Comparison of ENCODE assay signal across 8 cellular contexts in the genomic region with DNA sequence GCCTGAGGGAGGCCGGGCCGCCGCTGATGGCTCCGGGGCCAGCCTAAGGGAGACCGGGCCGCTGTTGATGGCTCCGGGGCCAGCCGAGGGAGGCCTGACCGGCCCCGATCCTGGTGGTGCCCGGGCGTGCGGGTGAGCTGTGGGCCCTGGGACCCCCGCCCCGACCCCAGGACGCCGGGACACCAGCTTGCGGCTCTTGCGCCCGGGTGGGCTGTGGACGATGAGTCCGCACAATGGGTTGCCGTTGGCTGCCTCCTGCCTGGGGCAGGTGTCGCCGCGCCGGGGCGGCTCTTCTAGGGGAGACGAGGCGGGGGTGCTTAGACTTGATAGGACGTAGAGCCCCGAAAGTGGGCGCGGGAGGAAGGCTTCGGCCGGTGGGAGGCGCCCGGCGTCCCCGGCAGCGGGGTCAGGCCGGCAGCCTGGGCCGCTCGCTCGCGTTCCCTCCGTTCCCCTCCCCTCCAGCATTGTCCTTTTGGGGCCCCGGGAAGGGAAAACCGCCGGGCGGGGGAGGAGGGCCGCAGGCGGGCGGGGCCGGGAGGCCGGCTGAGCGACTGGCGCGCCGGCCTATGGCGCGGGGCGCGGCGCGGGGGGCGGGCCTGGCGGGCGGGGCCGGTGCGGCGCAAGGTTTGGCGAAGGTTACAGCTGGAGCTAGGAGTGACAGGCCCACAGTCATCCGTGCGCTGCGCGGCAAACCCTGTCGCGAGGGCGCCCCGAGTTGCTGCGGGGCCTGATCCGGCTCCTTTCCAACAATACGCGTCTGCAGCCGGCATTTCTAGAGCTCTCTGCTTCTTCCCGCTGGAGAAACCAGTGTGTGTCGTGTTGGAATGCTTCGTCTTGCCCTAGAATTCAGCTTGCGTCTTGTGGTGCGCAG. TPM values are rescaled to one million over a fixed set of nuclear protein-coding genes. Genes with fewer than 3 reads are reported as not detected.
DNase-seq lines count a peak whose midpoint lies in the region; ATAC-seq, FAIRE-seq and TF ChIP-seq lines count a peak whose summit lies in the region.

No MANE protein-coding gene starts in this region.

- H3K27me3 Mint-ChIP-seq in activated CD4-positive, alpha-beta memory T cell treated with anti-CD3 and anti-CD28 coated beads for 36 hours = no peaks in the 10 kb centered on the region

- intact Hi-C loops in activated CD4-positive, alpha-beta memory T cell treated with anti-CD3 and anti-CD28 coated beads for 36 hours (cut with micrococcal nuclease) = loop anchor here (1.0 to 2.0 kb wide), 7 partner anchors 67 to 285 kb away; a partner anchor contains a TSS
- intact Hi-C loops in lower leg skin (cut with DNase I; ENCODE audit: low total_unique reads) = no loop called here

- H3K4me3 ChIP-seq in lower leg skin (ENCODE audit: low read depth, poor library complexity, severe bottlenecking) = peak overlapping the region; percentile 96

- H3K4me3 Mint-ChIP-seq in activated CD4-positive, alpha-beta memory T cell treated with anti-CD3 and anti-CD28 coated beads for 36 hours = peak overlapping the region; percentile 80

- H3K27ac ChIP-seq in C4-2B = peak overlapping the region; percentile 99

- POLR2A ChIA-PET in activated CD4-positive, alpha-beta memory T cell treated with anti-CD3 and anti-CD28 coated beads for 36 hours (lab: Charles Lee) = interaction anchor here (0.6 to 2.5 kb wide), 7 partner anchors 10 to 284 kb away, joined by 3 to 9 read pairs (median 5); a partner anchor contains a TSS

- H3K4me1 Mint-ChIP-seq in activated CD4-positive, alpha-beta memory T cell treated with anti-CD3 and anti-CD28 coated beads for 36 hours (ENCODE audit: low read depth) = peaks cover 47% of the 10 kb centered on the region

- ATAC-seq in HG03439 (IDR thresholded peaks at IDR 0.05; ENCODE audit: unreplicated experiment) = peak; percentile 71

- peak; percentile 4 for FAIRE-seq in GM19239 (lab: Jason Lieb, UNC)

- 1 to 2% methylated on average over 10 to 40 of the region's 91 CpGs for WGBS in lower leg skin, 2 donors

- CTCF ChIA-PET in activated CD4-positive, alpha-beta memory T cell treated with anti-CD3 and anti-CD28 coated beads for 36 hours (lab: Charles Lee) = interaction anchor here (0.8 to 3.0 kb wide), 6 partner anchors 10 to 130 kb away, joined by 3 to 27 read pairs (median 3); no protein-coding TSS in a partner anchor

- H3K27ac Mint-ChIP-seq in activated CD4-positive, alpha-beta memory T cell treated with anti-CD3 and anti-CD28 coated beads for 36 hours = peak overlapping the region; percentile 77

- peaks cover 6% of the 10 kb centered on the region for H3K36me3 Mint-ChIP-seq in activated CD4-positive, alpha-beta memory T cell treated with anti-CD3 and anti-CD28 coated beads for 36 hours

- no peaks in the 10 kb centered on the region for H3K9me3 Mint-ChIP-seq in activated CD4-positive, alpha-beta memory T cell treated with anti-CD3 and anti-CD28 coated beads for 36 hours

- DNase-seq in GM19239 (ENCODE audit: insufficient read length, low spot score) = peak; percentile 92
- DNase-seq in NCI-H526 treated with DMSO at 0.1 percent for 48 hours (lab: John Stamatoyannopoulos, UW) = peak; percentile 68
- DNase-seq in activated CD4-positive, alpha-beta memory T cell treated with anti-CD3 and anti-CD28 coated beads for 36 hours = peak; percentile 94
- peak; percentile 47 to 89 for DNase-seq in dermis microvascular lymphatic vessel endothelial cell (ENCODE audit: low read depth in 2 of 2)
- DNase-seq in lower leg skin (ENCODE audit: low spot score in 2 of 2) = peak; percentile 87 to 98
- peak; percentile 87 to 90 for DNase-seq in stimulated activated CD4-positive, alpha-beta T cell treated with anti-CD3 and anti-CD28 coated beads, Interleukin-4, amount 100 ng/mL, for 4 hours

- TF ChIP-seq POLR2A in lower leg skin (IDR thresholded peaks at IDR 0.05) = peak in 1 of 2 donors; percentile 11

- no peak for TF ChIP-seq CTCF in C4-2B (conservative IDR thresholded peaks at IDR 0.05)
- no peak for TF ChIP-seq CTCF in lower leg skin (IDR thresholded peaks at IDR 0.05)

RNA-seq across cellular contexts. Expression of a gene that starts 0.8 kb away (rescaled TPM):
- total RNA-seq in activated CD4-positive, alpha-beta memory T cell treated with anti-CD3 and anti-CD28 coated beads for 36 hours = 10 to 100 TPM; 16.1 to 16.5 TPM
- total RNA-seq in dermis microvascular lymphatic vessel endothelial cell (10.3 and 15.3 TPM in 2 replicates), lower leg skin (10 to 100 TPM; 19.2 to 52.1 (median 24.6) TPM)

Comparison
In these comparisons a context has a peak if more than half of its experiments do, and no peak if none do; other contexts are left out.
1. Peak in every context shown above with its lines: DNase-seq, ATAC-seq, H3K4me3 ChIP-seq and H3K27ac ChIP-seq.